Comparison of ENCODE assay signal across 8 cellular contexts in genomic region chr13:30461279-30462066, GRCh38. TPM values are rescaled to one million over a fixed set of nuclear protein-coding genes. Genes with fewer than 3 reads are reported as not detected.
DNase-seq lines count a peak whose midpoint lies in the region; ATAC-seq, FAIRE-seq and TF ChIP-seq lines count a peak whose summit lies in the region.
"Not testable (repeated sequence)": the region's sequence is repeated elsewhere in the genome, so short reads cannot be mapped to it uniquely, and the experiment has no call there.

No MANE protein-coding gene starts in this region.

- CTCF ChIA-PET in BJ (lab: Yijun Ruan, JAX) = interaction anchor here (0.6 to 2.2 kb wide), 9 partner anchors 53 to 583 kb away, joined by 3 to 24 read pairs (median 4); no protein-coding TSS in a partner anchor
- CTCF ChIA-PET in activated CD4-positive, alpha-beta memory T cell treated with anti-CD3 and anti-CD28 coated beads, Interleukin-2, amount 10 ng/mL, durations not matched to agents 7 days and 5 days (lab: Charles Lee) = interaction anchor here (0.7 to 2.4 kb wide), 5 partner anchors 87 to 341 kb away, joined by 3 to 13 read pairs (median 4); no protein-coding TSS in a partner anchor

- not testable (repeated sequence) for H3K36me3 ChIP-seq in BJ (ENCODE audit: control insufficient read depth, insufficient read depth, low read length)
- H3K36me3 ChIP-seq in spleen = peaks cover 0 to 54% (median 18%) of the 10 kb centered on the region in 6 donors

- not testable (repeated sequence) for H3K9me3 Mint-ChIP-seq in activated CD4-positive, alpha-beta memory T cell treated with anti-CD3 and anti-CD28 coated beads, Interleukin-2, amount 10 ng/mL, durations not matched to agents 7 days and 5 days

- not testable (repeated sequence) for H3K27ac ChIP-seq in foreskin keratinocyte
- H3K27ac ChIP-seq in spleen = peak overlapping the region in 7 of 8 donors; percentile 99 to 100 (median 99)

- H3K27ac Mint-ChIP-seq in activated CD4-positive, alpha-beta memory T cell treated with anti-CD3 and anti-CD28 coated beads, Interleukin-2, amount 10 ng/mL, durations not matched to agents 7 days and 5 days = peak overlapping the region; percentile 67

- DNase-seq in BJ (ENCODE audit: low read depth); GM18507 (ENCODE audit: extremely low spot score, insufficient read length, low read depth); activated CD4-positive, alpha-beta memory T cell treated with anti-CD3 and anti-CD28 coated beads, Interleukin-2, amount 10 ng/mL, durations not matched to agents 7 days and 5 days; spleen: not testable (repeated sequence)
- DNase-seq in NCI-H748 (lab: John Stamatoyannopoulos, UW; ENCODE audit: unreplicated experiment) (peak; percentile 50), cardiac fibroblast (ENCODE audit: low read depth in 2 of 2) (peak; percentile 55 to 75), foreskin keratinocyte (peak in 1 of 2 donors; percentile 18), middle frontal gyrus (ENCODE audit: extremely low spot score, low spot score) (peak; percentile 6)

- WGBS in spleen, 5 donors = 73 to 82% (median 79%) methylated on average over 3 of the region's 3 CpGs

- not testable (repeated sequence) for H3K9me3 ChIP-seq in spleen

- not testable (repeated sequence) for TF ChIP-seq POLR2A in spleen (IDR thresholded peaks at IDR 0.05)

- H3K4me1 Mint-ChIP-seq in activated CD4-positive, alpha-beta memory T cell treated with anti-CD3 and anti-CD28 coated beads, Interleukin-2, amount 10 ng/mL, durations not matched to agents 7 days and 5 days = peaks cover 37% of the 10 kb centered on the region

- intact Hi-C loops in spleen (cut with DNase I; ENCODE audit: low total_unique reads) = loop anchor here (10.0 kb wide), 2 partner anchors 153 to 343 kb away; partner anchors contain the start of gene USPL1

- H3K27me3 ChIP-seq in BJ (ENCODE audit: control insufficient read depth, insufficient read depth, low read length); foreskin keratinocyte; spleen (replicated peaks in 1 of 7): not testable (repeated sequence)

- not testable (repeated sequence) for ATAC-seq in foreskin keratinocyte

- not testable (repeated sequence) for H3K4me1 ChIP-seq in foreskin keratinocyte
- H3K4me1 ChIP-seq in spleen = peaks cover 25 to 56% (median 44%) of the 10 kb centered on the region in 6 donors

- POLR2A ChIA-PET in BJ (lab: Charles Lee) = interaction anchor here (1.3 kb wide), 1 partner anchor 336 kb away, joined by 3 read pairs; no protein-coding TSS in a partner anchor
- POLR2A ChIA-PET in activated CD4-positive, alpha-beta memory T cell treated with anti-CD3 and anti-CD28 coated beads, Interleukin-2, amount 10 ng/mL, durations not matched to agents 7 days and 5 days (lab: Charles Lee) = interaction anchor here (1.3 to 2.6 kb wide), 4 partner anchors 32 to 156 kb away, joined by 4 to 24 read pairs (median 6); partner anchors contain the start of genes KATNAL1 and USPL1

- H3K4me3 ChIP-seq in BJ (ENCODE audit: low read depth, low read length); cardiac fibroblast (replicated peaks in 1 of 2; ENCODE audit: low read depth in 2 of 2, low read length in 2 of 2): not testable (repeated sequence)
- H3K4me3 ChIP-seq in spleen = peak overlapping the region in 2 of 8 donors; percentile 55 to 83

- peak overlapping the region; percentile 27 for H3K4me3 Mint-ChIP-seq in activated CD4-positive, alpha-beta memory T cell treated with anti-CD3 and anti-CD28 coated beads, Interleukin-2, amount 10 ng/mL, durations not matched to agents 7 days and 5 days

- not testable (repeated sequence) for H3K27me3 Mint-ChIP-seq in activated CD4-positive, alpha-beta memory T cell treated with anti-CD3 and anti-CD28 coated beads, Interleukin-2, amount 10 ng/mL, durations not matched to agents 7 days and 5 days

- TF ChIP-seq CTCF in BJ (IDR thresholded peaks at IDR 0.05; ENCODE audit: insufficient read depth, low read depth, low read length) (peak; percentile 57), cardiac fibroblast (IDR thresholded peaks at IDR 0.05; ENCODE audit: low read depth, low read length) (peak; percentile 22), foreskin keratinocyte (conservative IDR thresholded peaks at IDR 0.05) (peak; percentile 61), spleen (IDR thresholded peaks at IDR 0.05 in 8 of 11, conservative IDR thresholded peaks at IDR 0.05 in 3 of 11) (peak; percentile 28 to 71 (median 59))

- peak; percentile 74 for FAIRE-seq in GM18507 (lab: Jason Lieb, UNC)

- peaks cover 56% of the 10 kb centered on the region for H3K36me3 Mint-ChIP-seq in activated CD4-positive, alpha-beta memory T cell treated with anti-CD3 and anti-CD28 coated beads, Interleukin-2, amount 10 ng/mL, durations not matched to agents 7 days and 5 days (ENCODE audit: low read depth)

RNA-seq across cellular contexts. Expression of gene HMGB1, which starts 4.3 kb away (rescaled TPM):
- polyA plus RNA-seq in BJ (2011; rRNA removed) (93.4 and 171 TPM in 2 replicates), foreskin keratinocyte (415 and 516 TPM in 2 replicates), spleen (100 to 1,000 TPM; 295 to 528 (median 353) TPM)
- polyA minus RNA-seq in BJ (2011; rRNA and poly(A)+ RNA removed) = 15.1 and 20.3 TPM in 2 replicates
- total RNA-seq in activated CD4-positive, alpha-beta memory T cell treated with anti-CD3 and anti-CD28 coated beads, Interleukin-2, amount 10 ng/mL, durations not matched to agents 7 days and 5 days = 100 to 1,000 TPM; 611 to 615 TPM
- total RNA-seq in foreskin keratinocyte (501 and 571 TPM in 2 replicates), spleen (100 to 1,000 TPM; 221 to 400 (median 295) TPM)

RNA-seq across cellular contexts. Expression of gene UBE2L5, which starts 39.2 kb away (rescaled TPM):
- polyA plus RNA-seq in BJ (2011; rRNA removed) (0.31 TPM in 1 of 2 replicates, not detected in the other), foreskin keratinocyte (not detected in 2 replicates), spleen (under 1 TPM in 1 of 3 donors, not detected in 2; 0.05 TPM)
- not detected in 2 replicates for polyA minus RNA-seq in BJ (2011; rRNA and poly(A)+ RNA removed)
- under 1 TPM in 1 of 2 experiments, not detected in 1; 0.20 TPM for total RNA-seq in activated CD4-positive, alpha-beta memory T cell treated with anti-CD3 and anti-CD28 coated beads, Interleukin-2, amount 10 ng/mL, durations not matched to agents 7 days and 5 days
- total RNA-seq in foreskin keratinocyte (not detected in 2 replicates), spleen (not detected)
